ENCODE assay signal across 16 cellular contexts in genomic region chr10:48527691-48528212, GRCh38.
DNase-seq lines count a peak whose midpoint lies in the region; ATAC-seq and TF ChIP-seq lines count a peak whose summit lies in the region.
"Had no signal": no experiment of that assay in that cellular context is flagged by ENCODE, and none has a peak within 500 bp of the region (broad histone marks: within the 10 kb centered on the region; RNA-seq: fewer than 3 reads in every experiment).

No MANE protein-coding gene starts in this region.

- H3K23me2 ChIP-seq in H9 (ENCODE audit: insufficient read length, low read depth, low read length, poor library complexity, severe bottlenecking), result peaks cover 6% of the 10 kb centered on the region

- POLR2A ChIA-PET in PC-3 (lab: Charles Lee; ENCODE audit: unreplicated experiment), result no interaction called here

- CTCF ChIA-PET in PC-3 (lab: Charles Lee), result no interaction called here

- H4K8ac ChIP-seq in H9 (replicated peaks; ENCODE audit: insufficient read length, low read depth, low read length), result no peak overlapping the region

- no peak overlapping the region for H3T11ph ChIP-seq in H9 (ENCODE audit: low read length)

- H3K4me1 Mint-ChIP-seq in H9 (peaks cover 14 to 19% of the 10 kb centered on the region in 2 experiments), HFFc6 (ENCODE audit: low read depth) (peaks cover 87% of the 10 kb centered on the region)

- H2BK15ac ChIP-seq in H9 (ENCODE audit: low read depth, low read length), result no peak overlapping the region

- no peak overlapping the region for H2BK12ac ChIP-seq in H9 (ENCODE audit: insufficient read length, low read depth, low read length)

- H3K4ac ChIP-seq in H9 (ENCODE audit: low read depth, low read length), result no peak overlapping the region

- no peak overlapping the region for H3K56ac ChIP-seq in H9 (ENCODE audit: insufficient read length, low read depth, low read length)

- no peaks in the 10 kb centered on the region for H3K79me1 ChIP-seq in H9 (ENCODE audit: insufficient read depth, low read depth, low read length, poor library complexity, severe bottlenecking)

- H3K36me3 Mint-ChIP-seq in H9 (ENCODE audit: insufficient read depth in 1 of 3, low read depth in 3 of 3) (peaks cover 0 to 3% (median 0%) of the 10 kb centered on the region in 3 experiments; a peak in 1 of 7 replicates), HFFc6 (ENCODE audit: low read depth) (peaks cover 52% of the 10 kb centered on the region)
- H3K36me3 Mint-ChIP-seq: CD4-positive, alpha-beta memory T cell had no signal

- H4K5ac ChIP-seq in H9 (ENCODE audit: insufficient read length, low read depth, low read length), result no peak overlapping the region

- no peak for ATAC-seq in PC-3
- ATAC-seq: A549, HepG2 had no signal

- no peaks in the 10 kb centered on the region for H4K20me1 ChIP-seq in H9 (ENCODE audit: control insufficient read depth, insufficient read depth, insufficient read length)
- H4K20me1 ChIP-seq in osteoblast (ENCODE audit: insufficient read depth, low read length), result peaks cover 3% of the 10 kb centered on the region
- no peaks in the 10 kb centered on the region for H4K20me1 ChIP-seq in PC-3 (ENCODE audit: low read length)

- H3K79me2 ChIP-seq in H9 (ENCODE audit: insufficient read depth, low read length) (no peaks in the 10 kb centered on the region), osteoblast (ENCODE audit: insufficient read depth, low read length) (peaks cover 70% of the 10 kb centered on the region), PC-3 (ENCODE audit: low read length) (no peaks in the 10 kb centered on the region)

- no TSS peak for BruUV-seq in PC-3 (replicated peaks; lab: Mats Ljungman, UMichigan)

- no peak overlapping the region for H3K14ac ChIP-seq in H9 (ENCODE audit: insufficient read depth, low read length)

- intact Hi-C loops in PC-3 (cut with micrococcal nuclease), result no loop called here

- no peaks in the 10 kb centered on the region for H3K9me2 ChIP-seq in PC-3 (replicated peaks; ENCODE audit: low read length)

- H3K4me3 Mint-ChIP-seq in H9 (no peak overlapping the region), HFFc6 (no peak overlapping the region; the same call in 1 of the 2 replicates)
- H3K4me3 Mint-ChIP-seq: CD4-positive, alpha-beta memory T cell had no signal

- H3K4me1 ChIP-seq in H9 (ENCODE audit: insufficient read depth, low read length), result no peaks in the 10 kb centered on the region
- peaks cover 31% of the 10 kb centered on the region for H3K4me1 ChIP-seq in osteoblast (ENCODE audit: insufficient read depth, low read length)
- H3K4me1 ChIP-seq in PC-3 (ENCODE audit: insufficient read depth, low read length), result peaks cover 4% of the 10 kb centered on the region; the same call in 1 of the 2 replicates
- H3K4me1 ChIP-seq: BE2C, HAP-1 had no signal

- H3K4me3 ChIP-seq in osteoblast (ENCODE audit: insufficient read depth, low read length) (no peak overlapping the region), PC-3 (ENCODE audit: low read length) (no peak overlapping the region)
- H3K4me3 ChIP-seq: A549, HAP-1 had no signal

- H3K9me3 Mint-ChIP-seq in H9 (peaks cover 3 to 6% of the 10 kb centered on the region in 2 experiments; a peak in 2 of 5 replicates), HFFc6 (no peaks in the 10 kb centered on the region)

- TF ChIP-seq CTCF in H9 (conservative IDR thresholded peaks at IDR 0.05) (no peak), HFFc6 (IDR thresholded peaks at IDR 0.05) (no peak), osteoblast (IDR thresholded peaks at IDR 0.05; ENCODE audit: extremely low read depth, low read depth, low read length) (no peak), PC-3 (conservative IDR thresholded peaks at IDR 0.05; ENCODE audit: low read depth, low read length) (no peak)

- no peak overlapping the region for H2BK20ac ChIP-seq in H9 (ENCODE audit: low read depth, low read length, poor library complexity, severe bottlenecking)

- no peak overlapping the region for H4K91ac ChIP-seq in H9 (ENCODE audit: insufficient read length, low read depth, low read length)

- H3K9ac ChIP-seq in H9 (ENCODE audit: extremely low read depth, insufficient read length, low read length), result no peak overlapping the region
- no peak overlapping the region for H3K9ac ChIP-seq in PC-3 (ENCODE audit: low read length)

- H2BK5ac ChIP-seq in H9 (ENCODE audit: insufficient read length, low read length), result no peak overlapping the region

- no peak overlapping the region for H2AK5ac ChIP-seq in H9 (ENCODE audit: insufficient read length, low read length)

- no peaks in the 10 kb centered on the region for H3K9me3 ChIP-seq in H9 (ENCODE audit: control insufficient read depth, low read depth, low read length)
- no peaks in the 10 kb centered on the region for H3K9me3 ChIP-seq in osteoblast (ENCODE audit: low read depth, low read length)
- H3K9me3 ChIP-seq in PC-3 (ENCODE audit: low read length), result no peaks in the 10 kb centered on the region
- H3K9me3 ChIP-seq: A549, BE2C, HAP-1 had no signal

- no peak overlapping the region for H2BK120ac ChIP-seq in H9 (ENCODE audit: low read depth, low read length, poor library complexity, severe bottlenecking)

- H3K23ac ChIP-seq in H9 (ENCODE audit: insufficient read length, low read depth, low read length), result no peak overlapping the region

- H2AFZ ChIP-seq in H9 (ENCODE audit: low read length), result no peak overlapping the region
- H2AFZ ChIP-seq in osteoblast (ENCODE audit: low read length), result no peak overlapping the region
- no peak overlapping the region for H2AFZ ChIP-seq in PC-3 (ENCODE audit: low read length)

- H3F3A ChIP-seq in PC-3 (ENCODE audit: low read length, unreplicated experiment), result no peaks in the 10 kb centered on the region

- H3K27me3 Mint-ChIP-seq in H9 (ENCODE audit: low read depth), result peaks cover 11% of the 10 kb centered on the region
- H3K27me3 Mint-ChIP-seq in HFFc6 (ENCODE audit: insufficient read depth), result peaks cover 3% of the 10 kb centered on the region; the same call in 1 of the 2 replicates

- H3K18ac ChIP-seq in H9 (ENCODE audit: insufficient read length, low read depth, low read length), result no peak overlapping the region

- no peak overlapping the region for H3K4me2 ChIP-seq in H9 (ENCODE audit: insufficient read depth, insufficient read length, low read length)
- H3K4me2 ChIP-seq in osteoblast (ENCODE audit: insufficient read depth, low read length), result peak overlapping the region; percentile 84
- no peak overlapping the region for H3K4me2 ChIP-seq in PC-3 (ENCODE audit: low read length)
- H3K4me2 ChIP-seq: A549 had no signal

- in situ Hi-C loops in G401 (cut with HindIII; ENCODE audit: low sequenced_read_pairs), result no loop called here

- no peak overlapping the region for H3K27ac Mint-ChIP-seq in H9
- H3K27ac Mint-ChIP-seq in HFFc6, result peak overlapping the region; percentile 97
- H3K27ac Mint-ChIP-seq: CD4-positive, alpha-beta memory T cell had no signal

- H3K27me3 ChIP-seq in H9 (ENCODE audit: insufficient read depth, low read length) (no peaks in the 10 kb centered on the region), osteoblast (ENCODE audit: insufficient read depth, low read length) (no peaks in the 10 kb centered on the region), PC-3 (ENCODE audit: low read length) (peaks cover 4% of the 10 kb centered on the region; the same call in 1 of the 2 replicates)

- H3K27ac ChIP-seq in H9 (ENCODE audit: insufficient read length, low read depth, low read length) (no peak overlapping the region), osteoblast (ENCODE audit: low read depth, low read length) (no peak overlapping the region), PC-3 (ENCODE audit: low read length) (no peak overlapping the region)
- H3K27ac ChIP-seq: A549, C4-2B had no signal

- peaks cover 6% of the 10 kb centered on the region for H3K36me3 ChIP-seq in osteoblast (ENCODE audit: insufficient read depth, low read length)
- H3K36me3 ChIP-seq in PC-3 (ENCODE audit: low read depth, low read length), result no peaks in the 10 kb centered on the region
- H3K36me3 ChIP-seq: BE2C, HAP-1 had no signal

- DNase-seq in H9 (peak; percentile 8), HFFc6 (no peak), islet precursor cell (peak; percentile 16), osteoblast (ENCODE audit: insufficient read length, low spot score, missing footprints) (no peak), G401 (ENCODE audit: low spot score) (no peak), PC-3 (no peak), NCI-H2081 treated with DMSO at 0.1 percent for 48 hours (lab: John Stamatoyannopoulos, UW) (no peak)
- DNase-seq in stimulated activated naive CD4-positive, alpha-beta T cell treated with Interleukin-2 at 50 U/mL for 16 hours (lab: John Stamatoyannopoulos, UW), result no peak
- DNase-seq: BE2C; CD4-positive, alpha-beta memory T cell; DMS79; GOT3 had no signal

- no CpG with 5 or more reads among the region's 1 CpG for WGBS in H9 (ENCODE audit: extremely low coverage, insufficient read length, low lambda C conversion rate)

Comparison
In these comparisons a context has a peak if more than half of its experiments do, and no peak if none do; other contexts are left out.
1. DNase-seq: peak in H9 (single experiment) and islet precursor cell (single experiment); none in HFFc6 (single experiment), osteoblast (single experiment), G401 (single experiment), PC-3 (single experiment), stimulated activated naive CD4-positive, alpha-beta T cell treated with Interleukin-2 at 50 U/mL for 16 hours (single experiment) and NCI-H2081 treated with DMSO at 0.1 percent for 48 hours (single experiment).